Comparison of ENCODE assay signal across 23 cellular contexts in the genomic region with DNA sequence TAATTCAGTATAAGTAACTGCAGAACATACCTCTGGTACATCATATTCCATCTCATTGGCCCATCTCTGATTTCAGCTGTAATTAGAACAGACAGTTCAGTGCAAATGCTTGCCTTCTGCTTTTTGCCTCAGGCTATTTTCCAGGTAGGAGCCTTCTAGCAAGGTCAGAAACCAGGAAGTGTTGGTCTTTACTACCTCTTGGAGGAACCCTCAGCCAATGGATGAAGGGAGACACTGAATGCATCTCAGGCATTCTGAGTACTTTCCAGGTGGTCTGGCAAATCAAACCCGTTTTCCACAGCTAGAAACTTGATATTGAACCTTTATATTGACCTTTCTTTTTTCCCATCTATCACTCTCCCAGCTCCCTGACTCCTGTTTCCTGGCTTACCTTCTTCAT.
"Had no signal": no experiment of that assay in that cellular context is flagged by ENCODE, and none has a peak within 500 bp of the region (broad histone marks: within the 10 kb centered on the region; RNA-seq: fewer than 3 reads in every experiment).

No MANE protein-coding gene starts in this region.

- H3K36me3 ChIP-seq: breast epithelium, ovary, stomach, thyroid gland had no signal

- H3K27me3 ChIP-seq: breast epithelium, ovary, stomach, thyroid gland had no signal

- H3K9me3 ChIP-seq: breast epithelium, ovary, stomach, thyroid gland had no signal

- H3K4me1 ChIP-seq: breast epithelium, stomach, thyroid gland had no signal

- H3K27ac ChIP-seq: breast epithelium, epithelial cell of prostate, ovary, skin epidermis, stomach, thyroid gland had no signal

- H3K4me3 ChIP-seq: breast epithelium, ovary, skin epidermis, stomach, thyroid gland had no signal

- ATAC-seq: activated CD4-positive, alpha-beta T cell treated with anti-CD3 and anti-CD28 coated beads for 36 hours; activated CD8-positive, alpha-beta memory T cell treated with anti-CD3 and anti-CD28 coated beads, Interleukin-2, amount 10 ng/mL, durations not matched to agents 7 days and 5 days; activated CD8-positive, alpha-beta T cell treated with anti-CD3 and anti-CD28 coated beads, Interleukin-2, amount 10 ng/mL, durations not matched to agents 7 days and 5 days; activated naive CD4-positive, alpha-beta T cell treated with anti-CD3 and anti-CD28 coated beads, Interleukin-2, amount 50 U/mL, for 72 hours; activated T-cell treated with anti-CD3 and anti-CD28 coated beads, Interleukin-2, amount 50 U/mL, for 72 hours; naive thymus-derived CD4-positive, alpha-beta T cell; sciatic nerve; stimulated activated memory B cell treated with anti-CD40 and anti-IgM and Interleukin-4, amounts not matched to agents 10 μg/mL and 1 μg/mL and 100 μg/mL, for 72 hours had no signal

- DNase-seq: activated CD4-positive, alpha-beta T cell treated with anti-CD3 and anti-CD28 coated beads for 36 hours; activated CD4-positive, CD25-positive, alpha-beta regulatory T cell; activated CD8-positive, alpha-beta memory T cell treated with anti-CD3 and anti-CD28 coated beads, Interleukin-2, amount 10 ng/mL, durations not matched to agents 7 days and 5 days; activated CD8-positive, alpha-beta T cell treated with anti-CD3 and anti-CD28 coated beads, Interleukin-2, amount 10 ng/mL, durations not matched to agents 7 days and 5 days; activated naive CD4-positive, alpha-beta T cell; activated T-cell treated with anti-CD3 and anti-CD28 coated beads, Interleukin-2, amount 50 U/mL, for 72 hours; dermis blood vessel endothelial cell; effector CD8-positive, alpha-beta T cell; left cardiac atrium; midbrain; naive thymus-derived CD4-positive, alpha-beta T cell; ovary; stimulated activated CD4-positive, alpha-beta T cell treated with anti-CD3 and anti-CD28 coated beads, Interleukin-12 subunit alpha, Interleukin-12 subunit beta, amount 100 ng/mL, for 4 hours; stimulated activated CD4-positive, alpha-beta T cell treated with anti-CD3 and anti-CD28 coated beads, Interleukin-4, amount 100 ng/mL, for 4 hours; stimulated activated CD8-positive, alpha-beta memory T cell treated with anti-CD3 and anti-CD28 coated beads, Interleukin-4, amount 100 ng/mL, for 48 hours; stomach; thyroid gland had no signal
